8 cellular contexts compared by ENCODE assay signal in the genomic region with DNA sequence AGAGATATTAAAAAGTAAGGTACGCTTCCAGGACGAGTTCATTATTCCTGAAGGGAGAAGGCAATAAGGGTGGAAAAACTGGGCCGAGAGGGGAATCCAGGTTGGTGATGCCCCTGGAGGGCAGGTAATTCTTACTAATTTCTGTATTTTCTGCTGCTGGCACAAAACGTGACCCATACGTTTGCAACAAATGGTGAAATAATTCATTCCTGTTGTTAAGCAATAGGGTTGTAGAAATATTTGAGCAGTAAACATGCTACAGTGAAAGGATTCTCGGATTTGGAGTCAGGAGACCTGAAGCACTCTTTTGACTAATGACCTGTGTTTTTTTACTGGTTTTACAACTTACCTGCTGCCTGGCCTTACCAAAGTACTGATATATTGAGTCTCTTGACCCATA. TPM values are rescaled to one million over a fixed set of nuclear protein-coding genes. Genes with fewer than 3 reads are reported as not detected.
DNase-seq lines count a peak whose midpoint lies in the region; ATAC-seq, FAIRE-seq and TF ChIP-seq lines count a peak whose summit lies in the region.

No MANE protein-coding gene starts in this region.

- DNase-seq in HCT116 (ENCODE audit: low read depth, low spot score) (no peak), iPS DF 6.9 (ENCODE audit: low read depth, low spot score) (no peak), small intestine (peak; percentile 11), NCI-H446 (lab: John Stamatoyannopoulos, UW) (no peak), kidney tubule cell (ENCODE audit: low spot score) (no peak)
- DNase-seq in activated CD8-positive, alpha-beta T cell treated with anti-CD3 and anti-CD28 coated beads, Interleukin-2, amount 10 ng/mL, durations not matched to agents 7 days and 5 days = no peak

- H3K9me3 ChIP-seq in HCT116 (ENCODE audit: control insufficient read depth in 1 of 2, insufficient read depth in 1 of 2, low read depth in 1 of 2, low read length in 2 of 2) = no peaks in the 10 kb centered on the region
- no peaks in the 10 kb centered on the region for H3K9me3 ChIP-seq in iPS DF 6.9 (ENCODE audit: control insufficient read depth, insufficient read depth, low read length)
- H3K9me3 ChIP-seq in small intestine (ENCODE audit: control insufficient read depth, low read depth) = no peaks in the 10 kb centered on the region

- H3K36me3 Mint-ChIP-seq in activated CD8-positive, alpha-beta T cell treated with anti-CD3 and anti-CD28 coated beads, Interleukin-2, amount 10 ng/mL, durations not matched to agents 7 days and 5 days (ENCODE audit: low read depth) = peaks cover 21% of the 10 kb centered on the region

- peak overlapping the region; percentile 92 for H3K4me3 Mint-ChIP-seq in activated CD8-positive, alpha-beta T cell treated with anti-CD3 and anti-CD28 coated beads, Interleukin-2, amount 10 ng/mL, durations not matched to agents 7 days and 5 days

- peak overlapping the region; percentile 99 for H3K4me2 ChIP-seq in HCT116 (ENCODE audit: low read length)

- WGBS in iPS DF 6.9 (ENCODE audit: insufficient coverage, insufficient read length) = no CpG with 5 or more reads among the region's 6 CpGs
- 2 to 10% (median 10%) methylated on average over 6 of the region's 6 CpGs for WGBS in small intestine, 3 donors

- H3K36me3 ChIP-seq in HCT116 (ENCODE audit: control insufficient read depth in 1 of 2, insufficient read depth in 2 of 2, low read length in 2 of 2) = peaks cover 9 to 14% of the 10 kb centered on the region in 2 experiments; a peak in 3 of 4 replicates
- peaks cover 3% of the 10 kb centered on the region; the same call in 1 of the 2 replicates for H3K36me3 ChIP-seq in iPS DF 6.9 (ENCODE audit: control insufficient read depth, insufficient read depth, low read length)
- no peaks in the 10 kb centered on the region for H3K36me3 ChIP-seq in small intestine (ENCODE audit: control insufficient read depth in 2 of 2, insufficient read depth in 2 of 2, low read length in 2 of 2)

- peaks cover 21% of the 10 kb centered on the region for H3K79me2 ChIP-seq in HCT116 (ENCODE audit: insufficient read depth, low read length)

- no peaks in the 10 kb centered on the region for H3K27me3 Mint-ChIP-seq in activated CD8-positive, alpha-beta T cell treated with anti-CD3 and anti-CD28 coated beads, Interleukin-2, amount 10 ng/mL, durations not matched to agents 7 days and 5 days (ENCODE audit: low read depth)

- no peaks in the 10 kb centered on the region for H4K20me1 ChIP-seq in HCT116 (ENCODE audit: insufficient read depth)

- RAD21 ChIA-PET in HCT116 (lab: Charles Lee; ENCODE audit: low non-redundant PET in 1 of 2, low total read pairs in 2 of 2, uncharacterized antibody in 2 of 2, unreplicated experiment in 2 of 2) = no interaction called here

- TF ChIP-seq CTCF in HCT116 (IDR thresholded peaks at IDR 0.05 in 2 of 3, conservative IDR thresholded peaks at IDR 0.05 in 1 of 3; ENCODE audit: borderline replicate concordance in 1 of 3, insufficient read depth in 1 of 3, low read depth in 2 of 3, low read length in 2 of 3) = no peak

- BruUV-seq in HCT116 (replicated peaks; lab: Mats Ljungman, UMichigan) = no TSS peak

- intact Hi-C loops in HCT116 (cut with micrococcal nuclease) = loop anchor here (1.0 to 5.0 kb wide), 2 partner anchors 36 to 92 kb away; partner anchors contain the start of gene PCF11

- peak overlapping the region; percentile 65 for H3K27ac ChIP-seq in HCT116 (ENCODE audit: low read depth, low read length)
- H3K27ac ChIP-seq in iPS DF 6.9 (ENCODE audit: low read length) = no peak overlapping the region
- peak overlapping the region; percentile 60 to 97 for H3K27ac ChIP-seq in small intestine (ENCODE audit: low read depth in 1 of 2, low read length in 1 of 2)

- peak overlapping the region; percentile 99 for H3K27ac Mint-ChIP-seq in activated CD8-positive, alpha-beta T cell treated with anti-CD3 and anti-CD28 coated beads, Interleukin-2, amount 10 ng/mL, durations not matched to agents 7 days and 5 days

- CTCF ChIA-PET in HCT116 (lab: Charles Lee) = no interaction called here
- CTCF ChIA-PET in activated CD8-positive, alpha-beta T cell treated with anti-CD3 and anti-CD28 coated beads, Interleukin-2, amount 10 ng/mL, durations not matched to agents 7 days and 5 days (lab: Charles Lee) = interaction anchor here (1.0 to 2.2 kb wide), 4 partner anchors 32 to 291 kb away, joined by 3 to 12 read pairs (median 4); partner anchors contain the start of gene DDIAS

- no peak for TF ChIP-seq RAD21 in HCT116 (IDR thresholded peaks at IDR 0.05; ENCODE audit: low read depth)

- peaks cover 12 to 19% of the 10 kb centered on the region in 2 experiments for H3K4me1 ChIP-seq in HCT116 (ENCODE audit: control insufficient read depth in 1 of 2, insufficient read depth in 2 of 2, low read length in 2 of 2)
- H3K4me1 ChIP-seq in iPS DF 6.9 (ENCODE audit: control insufficient read depth, insufficient read depth, low read length) = no peaks in the 10 kb centered on the region
- peaks cover 1 to 6% of the 10 kb centered on the region in 2 donors for H3K4me1 ChIP-seq in small intestine (ENCODE audit: control insufficient read depth in 2 of 2, insufficient read depth in 1 of 2, low read depth in 1 of 2, low read length in 1 of 2)

- no peaks in the 10 kb centered on the region for H3K9me2 ChIP-seq in HCT116 (ENCODE audit: insufficient read depth)

- no peak for TF ChIP-seq POLR2A in HCT116 (IDR thresholded peaks at IDR 0.05; ENCODE audit: borderline replicate concordance, extremely low read depth, insufficient read depth, insufficient read length)

- no peak overlapping the region for H2AFZ ChIP-seq in HCT116 (ENCODE audit: low read depth, low read length, poor library complexity, severe bottlenecking)

- H3K9me3 Mint-ChIP-seq in activated CD8-positive, alpha-beta T cell treated with anti-CD3 and anti-CD28 coated beads, Interleukin-2, amount 10 ng/mL, durations not matched to agents 7 days and 5 days (ENCODE audit: insufficient read depth) = no peaks in the 10 kb centered on the region

- no peak for FAIRE-seq in small intestine (lab: Jason Lieb, UNC)

- peak overlapping the region; percentile 56 to 85 for H3K4me3 ChIP-seq in HCT116 (replicated peaks in 1 of 2; ENCODE audit: low read depth in 1 of 2, low read length in 2 of 2)
- peak overlapping the region; percentile 72; the same call in 1 of the 2 replicates for H3K4me3 ChIP-seq in iPS DF 6.9 (ENCODE audit: low read length)
- H3K4me3 ChIP-seq in small intestine (ENCODE audit: low read depth in 1 of 2, low read length in 2 of 2) = peak overlapping the region; percentile 77 to 78

- POLR2A ChIA-PET in HCT116 (lab: Charles Lee) = no interaction called here
- POLR2A ChIA-PET in activated CD8-positive, alpha-beta T cell treated with anti-CD3 and anti-CD28 coated beads, Interleukin-2, amount 10 ng/mL, durations not matched to agents 7 days and 5 days (lab: Charles Lee) = interaction anchor here (1.4 to 1.7 kb wide), 2 partner anchors 36 to 93 kb away, joined by 6 to 15 read pairs; partner anchors contain the start of gene PCF11

- H3K27me3 ChIP-seq in HCT116 (ENCODE audit: insufficient read depth, low read length) (no peaks in the 10 kb centered on the region), iPS DF 6.9 (ENCODE audit: control insufficient read depth, insufficient read depth, low read length) (no peaks in the 10 kb centered on the region), small intestine (ENCODE audit: control insufficient read depth in 2 of 2, insufficient read depth in 2 of 2, low read length in 2 of 2) (no peaks in the 10 kb centered on the region)

- H3K4me1 Mint-ChIP-seq in activated CD8-positive, alpha-beta T cell treated with anti-CD3 and anti-CD28 coated beads, Interleukin-2, amount 10 ng/mL, durations not matched to agents 7 days and 5 days (ENCODE audit: low read depth) = peaks cover 41% of the 10 kb centered on the region

- ATAC-seq in HCT116 = no peak
- no peak for ATAC-seq in activated CD8-positive, alpha-beta T cell treated with anti-CD3 and anti-CD28 coated beads, Interleukin-2, amount 10 ng/mL, durations not matched to agents 7 days and 5 days
- no peak for ATAC-seq in HG03196 (IDR thresholded peaks at IDR 0.05; ENCODE audit: unreplicated experiment)
- ATAC-seq in GM21515 (IDR thresholded peaks at IDR 0.05; ENCODE audit: unreplicated experiment) = no peak

- H3K9ac ChIP-seq in HCT116 (ENCODE audit: low read length) = peak overlapping the region; percentile 88

TF ChIP-seq in HCT116, 20 proteins besides CTCF, POLR2A, EP300 and RAD21:
- TF ChIP-seq JUND (IDR thresholded peaks at IDR 0.05) (no peak), TCF7L2 (IDR thresholded peaks at IDR 0.05; ENCODE audit: borderline replicate concordance, extremely low read depth, insufficient read depth, insufficient read length) (no peak), SP1 (IDR thresholded peaks at IDR 0.05; ENCODE audit: low read depth) (no peak), CBX3 (IDR thresholded peaks at IDR 0.05; ENCODE audit: low read depth) (no peak), SRF (IDR thresholded peaks at IDR 0.05; ENCODE audit: low read depth) (no peak)
- TF ChIP-seq, protein P1, sequence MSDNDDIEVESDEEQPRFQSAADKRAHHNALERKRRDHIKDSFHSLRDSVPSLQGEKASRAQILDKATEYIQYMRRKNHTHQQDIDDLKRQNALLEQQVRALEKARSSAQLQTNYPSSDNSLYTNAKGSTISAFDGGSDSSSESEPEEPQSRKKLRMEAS (IDR thresholded peaks at IDR 0.05) = no peak

RNA-seq across cellular contexts. Expression of gene ANKRD42, which starts 0.7 kb away (rescaled TPM):
- 5.4 TPM for total RNA-seq in HCT116 (2021; ENCODE audit: unreplicated experiment)
- polyA plus RNA-seq in HCT116 (2012) = 4.2 and 5.6 TPM in 2 replicates
- total RNA-seq in activated CD8-positive, alpha-beta T cell treated with anti-CD3 and anti-CD28 coated beads, Interleukin-2, amount 10 ng/mL, durations not matched to agents 7 days and 5 days = 1 to 10 TPM; 4.2 to 4.5 TPM
- polyA plus RNA-seq in small intestine = 1 to 10 TPM; 4.3 to 5.4 (median 5.1) TPM

RNA-seq across cellular contexts. Expression of gene PCF11, which starts 35.9 kb away (rescaled TPM):
- total RNA-seq in HCT116 (2021; ENCODE audit: unreplicated experiment) = 41.9 TPM
- 18.2 and 20.4 TPM in 2 replicates for polyA plus RNA-seq in HCT116 (2012)
- total RNA-seq in activated CD8-positive, alpha-beta T cell treated with anti-CD3 and anti-CD28 coated beads, Interleukin-2, amount 10 ng/mL, durations not matched to agents 7 days and 5 days = 10 to 100 TPM; 65.9 to 67.2 TPM
- polyA plus RNA-seq in small intestine = 10 to 100 TPM; 13.8 to 23.0 (median 19.2) TPM
